ENCODE assay signal across 23 cellular contexts in the genomic region with DNA sequence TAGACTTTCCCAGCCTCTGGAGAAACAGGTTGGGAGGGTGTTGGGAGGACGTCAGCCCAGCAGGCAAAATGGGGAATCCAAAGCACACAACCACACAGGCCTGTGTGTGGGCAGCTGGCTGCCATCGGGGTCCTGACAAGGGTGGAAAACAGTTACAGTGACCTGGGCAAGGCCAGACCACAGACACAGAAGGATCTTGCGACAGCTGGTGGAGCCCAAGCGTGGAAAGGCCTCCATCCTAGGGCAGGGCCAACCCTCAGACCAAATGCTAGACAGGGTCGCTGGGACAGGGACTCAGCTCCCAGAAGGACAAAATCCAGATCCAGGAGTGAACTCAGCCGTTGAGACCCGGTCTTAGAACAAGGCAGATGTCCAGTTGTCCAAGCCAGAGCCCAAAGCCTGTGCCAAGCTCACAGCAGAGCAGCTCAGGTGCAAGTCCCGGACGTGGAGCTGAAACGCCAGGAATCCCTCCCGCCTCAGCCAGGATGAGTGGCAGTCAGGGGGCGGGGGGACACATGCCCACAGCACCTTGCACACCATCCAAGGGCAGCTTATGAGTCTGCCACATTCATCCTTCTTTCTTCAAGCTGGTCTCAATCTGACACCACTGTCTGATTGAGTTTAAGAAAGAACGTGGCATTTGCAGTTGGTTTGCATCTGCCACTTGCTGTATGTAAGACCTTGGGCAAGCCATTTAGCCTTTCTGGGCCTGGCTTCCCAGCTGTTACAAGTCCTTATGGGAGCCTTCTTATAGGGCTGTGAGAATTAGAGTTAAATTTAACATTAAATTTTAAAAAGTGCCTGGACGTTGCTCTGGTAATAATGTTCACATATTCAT. TPM values are rescaled to one million over a fixed set of nuclear protein-coding genes. Genes with fewer than 3 reads are reported as not detected.
DNase-seq lines count a peak whose midpoint lies in the region; ATAC-seq and TF ChIP-seq lines count a peak whose summit lies in the region.
"Had no signal": no experiment of that assay in that cellular context is flagged by ENCODE, and none has a peak within 500 bp of the region (broad histone marks: within the 10 kb centered on the region; RNA-seq: fewer than 3 reads in every experiment).

No MANE protein-coding gene starts in this region.

- H3K27me3 Mint-ChIP-seq in activated naive CD4-positive, alpha-beta T cell treated with anti-CD3 and anti-CD28 coated beads for 36 hours (ENCODE audit: low read depth) = no peaks in the 10 kb centered on the region
- H3K27me3 Mint-ChIP-seq in T-helper 17 cell (no peaks in the 10 kb centered on the region), glutamatergic neuron (ENCODE audit: unreplicated experiment) (peaks cover 13% of the 10 kb centered on the region)
- no peaks in the 10 kb centered on the region for H3K27me3 Mint-ChIP-seq in stimulated activated naive CD8-positive, alpha-beta T cell treated with anti-CD3 and anti-CD28 coated beads, Interleukin-15, amount 100 ng/mL, for 72 hours
- H3K27me3 Mint-ChIP-seq: central memory CD8-positive, alpha-beta T cell; T-cell had no signal

- CTCF ChIA-PET in activated naive CD4-positive, alpha-beta T cell treated with anti-CD3 and anti-CD28 coated beads for 36 hours (lab: Charles Lee) = interaction anchor here (0.5 to 2.4 kb wide), 4 partner anchors 14 to 91 kb away, joined by 3 to 7 read pairs (median 6); no protein-coding TSS in a partner anchor

- peaks cover 20% of the 10 kb centered on the region for H3K4me1 Mint-ChIP-seq in activated naive CD4-positive, alpha-beta T cell treated with anti-CD3 and anti-CD28 coated beads for 36 hours (ENCODE audit: low read depth)
- H3K4me1 Mint-ChIP-seq in T-helper 17 cell (peaks cover 18% of the 10 kb centered on the region), glutamatergic neuron (ENCODE audit: low read depth, unreplicated experiment) (peaks cover 13% of the 10 kb centered on the region)
- H3K4me1 Mint-ChIP-seq in stimulated activated naive CD8-positive, alpha-beta T cell treated with anti-CD3 and anti-CD28 coated beads, Interleukin-15, amount 100 ng/mL, for 72 hours = peaks cover 36% of the 10 kb centered on the region

- no peak for TF ChIP-seq CTCF in glutamatergic neuron (IDR thresholded peaks at IDR 0.05; ENCODE audit: partially characterized antibody, unreplicated experiment)

- intact Hi-C loops in activated naive CD4-positive, alpha-beta T cell treated with anti-CD3 and anti-CD28 coated beads for 36 hours (cut with micrococcal nuclease) = no loop called here

- no peaks in the 10 kb centered on the region for H3K9me3 Mint-ChIP-seq in activated naive CD4-positive, alpha-beta T cell treated with anti-CD3 and anti-CD28 coated beads for 36 hours
- peaks cover 14% of the 10 kb centered on the region for H3K9me3 Mint-ChIP-seq in glutamatergic neuron (ENCODE audit: unreplicated experiment)
- H3K9me3 Mint-ChIP-seq in stimulated activated naive CD8-positive, alpha-beta T cell treated with anti-CD3 and anti-CD28 coated beads, Interleukin-15, amount 100 ng/mL, for 72 hours = no peaks in the 10 kb centered on the region
- H3K9me3 Mint-ChIP-seq: central memory CD8-positive, alpha-beta T cell; T-cell had no signal

- peak overlapping the region; percentile 34 for H3K27ac Mint-ChIP-seq in activated naive CD4-positive, alpha-beta T cell treated with anti-CD3 and anti-CD28 coated beads for 36 hours
- H3K27ac Mint-ChIP-seq in T-helper 17 cell (peak overlapping the region; percentile 45), glutamatergic neuron (ENCODE audit: unreplicated experiment) (peak overlapping the region; percentile 68)
- H3K27ac Mint-ChIP-seq in stimulated activated naive CD8-positive, alpha-beta T cell treated with anti-CD3 and anti-CD28 coated beads, Interleukin-15, amount 100 ng/mL, for 72 hours = peak overlapping the region; percentile 61 to 74

- H3K4me3 Mint-ChIP-seq in activated naive CD4-positive, alpha-beta T cell treated with anti-CD3 and anti-CD28 coated beads for 36 hours = no peak overlapping the region
- H3K4me3 Mint-ChIP-seq in T-helper 17 cell (no peak overlapping the region), glutamatergic neuron (ENCODE audit: unreplicated experiment) (no peak overlapping the region)
- H3K4me3 Mint-ChIP-seq in stimulated activated naive CD8-positive, alpha-beta T cell treated with anti-CD3 and anti-CD28 coated beads, Interleukin-15, amount 100 ng/mL, for 72 hours = no peak overlapping the region
- H3K4me3 Mint-ChIP-seq: central memory CD8-positive, alpha-beta T cell; T-cell had no signal

- no peak for ATAC-seq in T-helper 17 cell
- ATAC-seq in stimulated activated naive CD8-positive, alpha-beta T cell treated with anti-CD3 and anti-CD28 coated beads, Interleukin-15, amount 100 ng/mL, for 72 hours = no peak
- ATAC-seq in GM19452 (IDR thresholded peaks at IDR 0.05; ENCODE audit: unreplicated experiment) = no peak
- ATAC-seq: T-cell had no signal

- no peak for DNase-seq in activated naive CD4-positive, alpha-beta T cell treated with anti-CD3 and anti-CD28 coated beads for 36 hours
- DNase-seq in activated naive CD4-positive, alpha-beta T cell treated with Interleukin-2 at 50 U/mL for 16 hours = no peak
- DNase-seq in T-helper 17 cell = no peak
- DNase-seq in glutamatergic neuron = no peak
- no peak for DNase-seq in stimulated activated naive CD8-positive, alpha-beta T cell treated with anti-CD3 and anti-CD28 coated beads, Interleukin-15, amount 100 ng/mL, for 72 hours
- no peak for DNase-seq in NCI-H2196 treated with DMSO at 0.1 percent for 48 hours (lab: John Stamatoyannopoulos, UW; ENCODE audit: unreplicated experiment)
- no peak for DNase-seq in COLO668 (lab: John Stamatoyannopoulos, UW; ENCODE audit: unreplicated experiment)
- DNase-seq: activated T-cell treated with anti-CD3 and anti-CD28 coated beads, Interleukin-2, amount 50 U/mL, for 48 hours; dermis blood vessel endothelial cell; esophagus squamous epithelium; NCI-H1417 treated with DMSO at 0.1 percent for 48 hours; NCI-H446; NCI-H774; psoas muscle; sigmoid colon; stimulated activated CD4-positive, alpha-beta T cell treated with anti-CD3 and anti-CD28 coated beads, Interleukin-4, amount 100 ng/mL, for 4 hours; stimulated activated naive CD4-positive, alpha-beta T cell treated with Interleukin-2 at 50 U/mL for 16 hours; T-cell; thyroid gland had no signal

- peaks cover 12% of the 10 kb centered on the region for H3K36me3 Mint-ChIP-seq in activated naive CD4-positive, alpha-beta T cell treated with anti-CD3 and anti-CD28 coated beads for 36 hours (ENCODE audit: low read depth)
- peaks cover 13% of the 10 kb centered on the region for H3K36me3 Mint-ChIP-seq in T-helper 17 cell (ENCODE audit: low read depth)
- H3K36me3 Mint-ChIP-seq in glutamatergic neuron (ENCODE audit: unreplicated experiment) = peaks cover 6% of the 10 kb centered on the region

- H3K9me3 ChIP-seq in T-helper 17 cell (ENCODE audit: control insufficient read depth, low read length, poor library complexity, severe bottlenecking) = no peaks in the 10 kb centered on the region
- H3K9me3 ChIP-seq: esophagus squamous epithelium, psoas muscle, sigmoid colon, SJSA1, thyroid gland had no signal

RNA-seq across cellular contexts. Expression of a gene that starts 37.6 kb away (rescaled TPM):
- under 1 TPM; 0.52 to 0.99 TPM for total RNA-seq in activated naive CD4-positive, alpha-beta T cell treated with anti-CD3 and anti-CD28 coated beads for 36 hours
- total RNA-seq in T-helper 17 cell (under 1 TPM in 1 of 2 donors, not detected in 1; 0.30 TPM), glutamatergic neuron (ENCODE audit: unreplicated experiment) (0.34 TPM)
- total RNA-seq: A673, SJSA1 had no signal

RNA-seq across cellular contexts. Expression of a gene that starts 56.6 kb away (rescaled TPM):
- 100 to 1,000 TPM; 173 to 175 TPM for total RNA-seq in activated naive CD4-positive, alpha-beta T cell treated with anti-CD3 and anti-CD28 coated beads for 36 hours
- total RNA-seq in T-helper 17 cell = 100 to 1,000 TPM; 793 to 831 TPM
- 381 TPM for total RNA-seq in glutamatergic neuron (ENCODE audit: unreplicated experiment)
